19 cellular contexts compared by ENCODE assay signal in genomic region chrX:53383376-53384087, GRCh38. TPM values are rescaled to one million over a fixed set of nuclear protein-coding genes. Genes with fewer than 3 reads are reported as not detected.
DNase-seq lines count a peak whose midpoint lies in the region; ATAC-seq and TF ChIP-seq lines count a peak whose summit lies in the region.
"Had no signal": no experiment of that assay in that cellular context is flagged by ENCODE, and none has a peak within 500 bp of the region (broad histone marks: within the 10 kb centered on the region; RNA-seq: fewer than 3 reads in every experiment).

No MANE protein-coding gene starts in this region.

- no peak for DNase-seq in stimulated activated naive CD8-positive, alpha-beta T cell treated with anti-CD3 and anti-CD28 coated beads, Interleukin-15, amount 100 ng/mL, for 72 hours
- DNase-seq in stimulated activated naive CD8-positive, alpha-beta T cell treated with anti-CD3 and anti-CD28 coated beads, Interleukin-15, Interleukin-2, amounts not matched to agents 100 U/mL and 50 U/mL, for 24 hours: no peak
- DNase-seq in left ventricle myocardium superior (peak; percentile 44), chondrocyte (ENCODE audit: low spot score) (no peak)
- DNase-seq: activated CD4-positive, alpha-beta T cell treated with anti-CD3 and anti-CD28 coated beads for 4 hours; activated CD8-positive, alpha-beta memory T cell treated with anti-CD3 and anti-CD28 coated beads, Interleukin-2, amount 50 U/mL, for 4 hours; body of pancreas; COR-L47; EL; gastrocnemius medialis; Kasumi-1; left lung; NCI-H1105; stimulated activated naive CD4-positive, alpha-beta T cell had no signal

- no peak for ATAC-seq in stimulated activated naive CD8-positive, alpha-beta T cell treated with anti-CD3 and anti-CD28 coated beads, Interleukin-15, amount 100 ng/mL, for 72 hours
- no peak for ATAC-seq in stimulated activated naive CD8-positive, alpha-beta T cell treated with anti-CD3 and anti-CD28 coated beads, Interleukin-15, Interleukin-2, amounts not matched to agents 100 U/mL and 50 U/mL, for 24 hours
- no peak for ATAC-seq in activated T-helper 17 cell treated with anti-CD3 and anti-CD28 coated beads, Interleukin-2, amount 50 U/mL, for 72 hours (replicated peaks)
- peak; percentile 82 for ATAC-seq in left ventricle myocardium superior
- no peak for ATAC-seq in GM19328 (IDR thresholded peaks at IDR 0.05; ENCODE audit: unreplicated experiment)
- no peak for ATAC-seq in HG03097 (IDR thresholded peaks at IDR 0.05; ENCODE audit: low FRiP score, unreplicated experiment)
- ATAC-seq: body of pancreas, esophagus mucosa, gastrocnemius medialis, left lung had no signal

- intact Hi-C loops in left ventricle myocardium superior (cut with micrococcal nuclease): no loop called here

- no peak for TF ChIP-seq CTCF in chondrocyte (IDR thresholded peaks at IDR 0.05)

- H3K27ac Mint-ChIP-seq in stimulated activated naive CD8-positive, alpha-beta T cell treated with anti-CD3 and anti-CD28 coated beads, Interleukin-15, amount 100 ng/mL, for 72 hours: peak overlapping the region; percentile 57 to 63
- peak overlapping the region; percentile 36 for H3K27ac Mint-ChIP-seq in activated T-helper 17 cell treated with anti-CD3 and anti-CD28 coated beads, Interleukin-2, amount 50 U/mL, for 72 hours
- H3K27ac Mint-ChIP-seq in chondrocyte (ENCODE audit: unreplicated experiment): no peak overlapping the region
- H3K27ac Mint-ChIP-seq: activated naive CD8-positive, alpha-beta T cell had no signal

- no peak overlapping the region for H3K4me3 Mint-ChIP-seq in stimulated activated naive CD8-positive, alpha-beta T cell treated with anti-CD3 and anti-CD28 coated beads, Interleukin-15, amount 100 ng/mL, for 72 hours
- no peak overlapping the region for H3K4me3 Mint-ChIP-seq in activated T-helper 17 cell treated with anti-CD3 and anti-CD28 coated beads, Interleukin-2, amount 50 U/mL, for 72 hours
- no peak overlapping the region for H3K4me3 Mint-ChIP-seq in chondrocyte (ENCODE audit: unreplicated experiment)
- H3K4me3 Mint-ChIP-seq: activated naive CD8-positive, alpha-beta T cell had no signal

- no peaks in the 10 kb centered on the region for H3K27me3 Mint-ChIP-seq in stimulated activated naive CD8-positive, alpha-beta T cell treated with anti-CD3 and anti-CD28 coated beads, Interleukin-15, amount 100 ng/mL, for 72 hours
- H3K27me3 Mint-ChIP-seq in activated T-helper 17 cell treated with anti-CD3 and anti-CD28 coated beads, Interleukin-2, amount 50 U/mL, for 72 hours: no peaks in the 10 kb centered on the region
- H3K27me3 Mint-ChIP-seq in chondrocyte (ENCODE audit: low read depth): no peaks in the 10 kb centered on the region
- H3K27me3 Mint-ChIP-seq: activated naive CD8-positive, alpha-beta T cell had no signal

- H3K9me3 Mint-ChIP-seq in stimulated activated naive CD8-positive, alpha-beta T cell treated with anti-CD3 and anti-CD28 coated beads, Interleukin-15, amount 100 ng/mL, for 72 hours: no peaks in the 10 kb centered on the region
- H3K9me3 Mint-ChIP-seq in activated T-helper 17 cell treated with anti-CD3 and anti-CD28 coated beads, Interleukin-2, amount 50 U/mL, for 72 hours: no peaks in the 10 kb centered on the region
- H3K9me3 Mint-ChIP-seq in chondrocyte (ENCODE audit: low read depth): peaks cover 8% of the 10 kb centered on the region

- no peaks in the 10 kb centered on the region for H3K4me1 Mint-ChIP-seq in stimulated activated naive CD8-positive, alpha-beta T cell treated with anti-CD3 and anti-CD28 coated beads, Interleukin-15, amount 100 ng/mL, for 72 hours
- H3K4me1 Mint-ChIP-seq in activated T-helper 17 cell treated with anti-CD3 and anti-CD28 coated beads, Interleukin-2, amount 50 U/mL, for 72 hours: no peaks in the 10 kb centered on the region
- H3K4me1 Mint-ChIP-seq in chondrocyte (ENCODE audit: low read depth): no peaks in the 10 kb centered on the region

- H3K36me3 Mint-ChIP-seq in activated T-helper 17 cell treated with anti-CD3 and anti-CD28 coated beads, Interleukin-2, amount 50 U/mL, for 72 hours (ENCODE audit: low read depth): peaks cover 80% of the 10 kb centered on the region
- H3K36me3 Mint-ChIP-seq in chondrocyte (ENCODE audit: low read depth): peaks cover 28% of the 10 kb centered on the region
- H3K36me3 Mint-ChIP-seq: activated naive CD8-positive, alpha-beta T cell had no signal

RNA-seq across cellular contexts. Expression of gene SMC1A, which starts 38.9 kb away (rescaled TPM):
- total RNA-seq in activated T-helper 17 cell treated with anti-CD3 and anti-CD28 coated beads, Interleukin-2, amount 50 U/mL, for 72 hours: 100 to 1,000 TPM in 1 of 2 donors, 10 to 100 TPM in 1; 77.6 to 124 TPM
- total RNA-seq in left ventricle myocardium superior (40.2 TPM), chondrocyte (42.8 to 69.5 TPM (median 44.4 TPM) in 3 replicates)

RNA-seq across cellular contexts. Expression of gene RIBC1, which starts 39.1 kb away (rescaled TPM):
- under 1 TPM; 0.71 to 0.74 TPM for total RNA-seq in activated T-helper 17 cell treated with anti-CD3 and anti-CD28 coated beads, Interleukin-2, amount 50 U/mL, for 72 hours
- total RNA-seq in left ventricle myocardium superior (0.52 TPM), chondrocyte (0.38 to 0.99 TPM (median 0.60 TPM) in 3 replicates)

RNA-seq across cellular contexts. Expression of gene HSD17B10, which starts 50.6 kb away (rescaled TPM):
- 100 to 1,000 TPM in 1 of 2 donors, 10 to 100 TPM in 1; 52.3 to 149 TPM for total RNA-seq in activated T-helper 17 cell treated with anti-CD3 and anti-CD28 coated beads, Interleukin-2, amount 50 U/mL, for 72 hours
- total RNA-seq in left ventricle myocardium superior: 102 TPM
- total RNA-seq in chondrocyte: 69.4 to 91.4 TPM (median 72.3 TPM) in 3 replicates
